In genomic region chr1:29122662-29122986, GRCh38 we compare ENCODE assay signal across 8 cellular contexts. TPM values are rescaled to one million over a fixed set of nuclear protein-coding genes. Genes with fewer than 3 reads are reported as not detected.
DNase-seq lines count a peak whose midpoint lies in the region; ATAC-seq and TF ChIP-seq lines count a peak whose summit lies in the region.

No MANE protein-coding gene starts in this region.

- peaks cover 7% of the 10 kb centered on the region for H3K27me3 ChIP-seq in gastroesophageal sphincter

- no peaks in the 10 kb centered on the region for H3K4me1 Mint-ChIP-seq in activated CD8-positive, alpha-beta T cell treated with anti-CD3 and anti-CD28 coated beads for 36 hours (ENCODE audit: low read depth)

- TF ChIP-seq EP300 in gastroesophageal sphincter (IDR thresholded peaks at IDR 0.05), result no peak

- CTCF ChIA-PET in activated CD8-positive, alpha-beta T cell treated with anti-CD3 and anti-CD28 coated beads for 36 hours (lab: Charles Lee), result interaction anchor here (0.8 to 2.1 kb wide), 7 partner anchors 9 to 241 kb away, joined by 4 to 10 read pairs (median 4); no protein-coding TSS in a partner anchor

- H3K27me3 Mint-ChIP-seq in activated CD8-positive, alpha-beta T cell treated with anti-CD3 and anti-CD28 coated beads for 36 hours, result peaks cover 21% of the 10 kb centered on the region

- no peaks in the 10 kb centered on the region for H3K36me3 ChIP-seq in gastroesophageal sphincter

- peak; percentile 60 to 73 for TF ChIP-seq POLR2A in gastroesophageal sphincter (IDR thresholded peaks at IDR 0.05)

- peaks cover 0 to 60% (median 14%) of the 10 kb centered on the region in 3 donors for H3K4me1 ChIP-seq in gastroesophageal sphincter

- TF ChIP-seq CTCF in activated CD8-positive, alpha-beta T cell treated with anti-CD3 and anti-CD28 coated beads for 36 hours (IDR thresholded peaks at IDR 0.05), result no peak
- TF ChIP-seq CTCF in gastroesophageal sphincter (IDR thresholded peaks at IDR 0.05), result peak in 1 of 4 experiments; percentile 1

- DNase-seq in ELR (ENCODE audit: low read depth), result peak; percentile 90
- no peak for DNase-seq in activated CD8-positive, alpha-beta T cell treated with anti-CD3 and anti-CD28 coated beads for 36 hours
- peak; percentile 93 for DNase-seq in posterior vena cava (ENCODE audit: low spot score)
- no peak for DNase-seq in activated CD4-positive, alpha-beta T cell treated with anti-CD3 and anti-CD28 coated beads, Interleukin-2, amount 50 U/mL, for 4 hours
- no peak for DNase-seq in activated CD8-positive, alpha-beta memory T cell treated with anti-CD3 and anti-CD28 coated beads for 24 hours

- H3K9me3 Mint-ChIP-seq in activated CD8-positive, alpha-beta T cell treated with anti-CD3 and anti-CD28 coated beads for 36 hours, result no peaks in the 10 kb centered on the region

- intact Hi-C loops in activated CD8-positive, alpha-beta T cell treated with anti-CD3 and anti-CD28 coated beads for 36 hours (cut with micrococcal nuclease), result loop anchor here (5.0 kb wide), 1 partner anchor 240 kb away; no protein-coding TSS in a partner anchor
- intact Hi-C loops in posterior vena cava (cut with DNase I), result loop anchor here in 1 of 2 donors (10.0 kb wide), 1 partner anchor 52 kb away; no protein-coding TSS in a partner anchor

- H3K4me3 Mint-ChIP-seq in activated CD8-positive, alpha-beta T cell treated with anti-CD3 and anti-CD28 coated beads for 36 hours, result peak overlapping the region; percentile 68

- peak overlapping the region; percentile 45 to 61 for H3K4me3 ChIP-seq in gastroesophageal sphincter

- peaks cover 7% of the 10 kb centered on the region for H3K36me3 Mint-ChIP-seq in activated CD8-positive, alpha-beta T cell treated with anti-CD3 and anti-CD28 coated beads for 36 hours (ENCODE audit: low read depth)

- POLR2A ChIA-PET in activated CD8-positive, alpha-beta T cell treated with anti-CD3 and anti-CD28 coated beads for 36 hours (lab: Charles Lee), result no interaction called here

- no peaks in the 10 kb centered on the region for H3K9me3 ChIP-seq in gastroesophageal sphincter

- H3K27ac ChIP-seq in gastroesophageal sphincter, result peak overlapping the region; percentile 89 to 99 (median 94)

- ATAC-seq in activated CD8-positive, alpha-beta T cell treated with anti-CD3 and anti-CD28 coated beads for 36 hours, result no peak
- ATAC-seq in gastroesophageal sphincter, result peak; percentile 73
- ATAC-seq in HG02884 (IDR thresholded peaks at IDR 0.05; ENCODE audit: unreplicated experiment), result no peak
- no peak for ATAC-seq in GM19351 (IDR thresholded peaks at IDR 0.05; ENCODE audit: unreplicated experiment)

- WGBS in gastroesophageal sphincter (ENCODE audit: low coverage in 1 of 2), 2 donors, result no CpG with 5 or more reads among the region's 34 CpGs

- no peak overlapping the region for H3K27ac Mint-ChIP-seq in activated CD8-positive, alpha-beta T cell treated with anti-CD3 and anti-CD28 coated beads for 36 hours

RNA-seq across cellular contexts. Expression of gene TMEM200B, which starts 1.1 kb away (rescaled TPM):
- 1 to 10 TPM; 1.0 to 1.1 TPM for total RNA-seq in activated CD8-positive, alpha-beta T cell treated with anti-CD3 and anti-CD28 coated beads for 36 hours
- total RNA-seq in gastroesophageal sphincter, result 10 to 100 TPM; 22.6 to 39.7 (median 30.7) TPM
- total RNA-seq in posterior vena cava, result 10 to 100 TPM; 20.8 to 23.6 TPM

RNA-seq across cellular contexts. Expression of gene SRSF4, which starts 59.1 kb away (rescaled TPM):
- 100 to 1,000 TPM; 121 to 123 TPM for total RNA-seq in activated CD8-positive, alpha-beta T cell treated with anti-CD3 and anti-CD28 coated beads for 36 hours
- total RNA-seq in gastroesophageal sphincter, result 100 to 1,000 TPM in 1 of 4 donors, 10 to 100 TPM in 3; 82.7 to 112 (median 96.8) TPM
- total RNA-seq in posterior vena cava, result 10 to 100 TPM; 62.9 to 77.8 TPM

Comparison
In these comparisons a context has a peak if more than half of its experiments do, and no peak if none do; other contexts are left out.
1. DNase-seq: peak in ELR (single experiment) and posterior vena cava (single experiment); none in activated CD8-positive, alpha-beta T cell treated with anti-CD3 and anti-CD28 coated beads for 36 hours (single experiment), activated CD4-positive, alpha-beta T cell treated with anti-CD3 and anti-CD28 coated beads, Interleukin-2, amount 50 U/mL, for 4 hours (0 of 2) and activated CD8-positive, alpha-beta memory T cell treated with anti-CD3 and anti-CD28 coated beads for 24 hours (single experiment).
2. RNA of gene TMEM200B, which starts 1.1 kb away (total RNA-seq): 22.6 to 39.7 TPM in gastroesophageal sphincter and 20.8 to 23.6 TPM in posterior vena cava; 1.0 to 1.1 TPM in activated CD8-positive, alpha-beta T cell treated with anti-CD3 and anti-CD28 coated beads for 36 hours; every median in the first group is over 10 times any median in the second.